13 cellular contexts compared by ENCODE assay signal in genomic region chr9:36772449-36773370, GRCh38.
DNase-seq lines count a peak whose midpoint lies in the region; ATAC-seq, FAIRE-seq and TF ChIP-seq lines count a peak whose summit lies in the region.
"Had no signal": no experiment of that assay in that cellular context is flagged by ENCODE, and none has a peak within 500 bp of the region (broad histone marks: within the 10 kb centered on the region; RNA-seq: fewer than 3 reads in every experiment).

No MANE protein-coding gene starts in this region.

- POLR2A ChIA-PET in A549 (lab: Yijun Ruan, JAX) (no interaction called here), IMR-90 (lab: Charles Lee; ENCODE audit: unreplicated experiment) (no interaction called here), HEK293T (lab: Yijun Ruan, JAX) (no interaction called here)

- CTCF ChIA-PET in A549 (lab: Yijun Ruan, JAX) (interaction anchor here (0.9 to 1.4 kb wide), 2 partner anchors 26 to 44 kb away, joined by 4 to 6 read pairs; no protein-coding TSS in a partner anchor), IMR-90 (lab: Yijun Ruan, JAX) (no interaction called here), HEK293T (lab: Yijun Ruan, JAX) (no interaction called here)

- H2BK5ac ChIP-seq in IMR-90 (ENCODE audit: low read depth, low read length, poor library complexity, severe bottlenecking), result no peak overlapping the region

- no peak overlapping the region for H3K56ac ChIP-seq in IMR-90 (ENCODE audit: extremely low read depth, insufficient read depth, low read length)

- no peak for FAIRE-seq in A549 (lab: Jason Lieb, UNC)
- FAIRE-seq: GM12891 had no signal

- no peak overlapping the region for H2BK20ac ChIP-seq in IMR-90 (ENCODE audit: low read depth, low read length)

- H3K9me1 ChIP-seq in IMR-90 (ENCODE audit: insufficient read depth, low read length), result no peaks in the 10 kb centered on the region

- H4K8ac ChIP-seq in IMR-90 (ENCODE audit: low read depth in 2 of 2, low read length in 2 of 2), result no peak overlapping the region

- no peaks in the 10 kb centered on the region for H4K20me1 ChIP-seq in IMR-90 (ENCODE audit: insufficient read depth, low read length)

- H4K91ac ChIP-seq in IMR-90 (ENCODE audit: insufficient read depth, low read depth, low read length), result no peak overlapping the region

- 4% methylated on average over 17 of the region's 18 CpGs for WGBS in A549 (ENCODE audit: missing lambda C conversion rate)
- 19% methylated on average over 5 of the region's 18 CpGs; no CpG with 5 or more reads in 1 of the 2 experiments for WGBS in IMR-90 (ENCODE audit: extremely low coverage in 2 of 2, insufficient read length in 1 of 2), 2 experiments

- no peak overlapping the region for H2AK5ac ChIP-seq in IMR-90 (ENCODE audit: low read depth, low read length)

- H2AK9ac ChIP-seq in IMR-90 (replicated peaks; ENCODE audit: low read depth, low read length, poor library complexity), result no peak overlapping the region

- H2BK120ac ChIP-seq in IMR-90 (ENCODE audit: low read depth, low read length), result no peak overlapping the region

- no peak overlapping the region for H3K4me2 ChIP-seq in A549
- no peak overlapping the region for H3K4me2 ChIP-seq in IMR-90 (ENCODE audit: low read depth, low read length)

- H3K9ac ChIP-seq in IMR-90 (ENCODE audit: low read depth, low read length), result no peak overlapping the region

- no peak for TF ChIP-seq POLR2A in A549 (IDR thresholded peaks at IDR 0.05; ENCODE audit: low read length)
- no peak for TF ChIP-seq POLR2A in IMR-90 (IDR thresholded peaks at IDR 0.05; ENCODE audit: low read depth, low read length)

- dilution Hi-C loops in IMR-90 (cut with HindIII; ENCODE audit: low sequenced_read_pairs, unreplicated experiment), result no loop called here

- H3K36me3 ChIP-seq in IMR-90 (ENCODE audit: control insufficient read depth, insufficient read depth, low read length), result no peaks in the 10 kb centered on the region

- H3K27me3 ChIP-seq in IMR-90 (ENCODE audit: control insufficient read depth, insufficient read depth, low read length), result peaks cover 7% of the 10 kb centered on the region

- H3K4me1 ChIP-seq in A549 (no peaks in the 10 kb centered on the region), IMR-90 (ENCODE audit: control insufficient read depth, insufficient read depth, low read length) (no peaks in the 10 kb centered on the region)

- H3K9me3 ChIP-seq in A549 (peaks cover 4% of the 10 kb centered on the region; the same call in 1 of the 3 replicates), IMR-90 (ENCODE audit: control insufficient read depth, insufficient read depth, low read length) (no peaks in the 10 kb centered on the region)

- TF ChIP-seq EP300 in A549 (IDR thresholded peaks at IDR 0.05), result no peak

- no peak for TF ChIP-seq RAD21 in A549 (conservative IDR thresholded peaks at IDR 0.05 in 1 of 2, IDR thresholded peaks at IDR 0.05 in 1 of 2)
- TF ChIP-seq RAD21 in IMR-90 (IDR thresholded peaks at IDR 0.05; ENCODE audit: low read length), result no peak

- H3K4me3 ChIP-seq in A549 (no peak overlapping the region), IMR-90 (ENCODE audit: insufficient read depth, low read depth, low read length) (no peak overlapping the region), fibroblast of mammary gland (ENCODE audit: control insufficient read depth, low read depth, low read length) (no peak overlapping the region)

- H3K18ac ChIP-seq in IMR-90 (ENCODE audit: low read depth, low read length), result no peak overlapping the region

- no TSS peak for BruUV-seq in IMR-90 (replicated peaks; lab: Mats Ljungman, UMichigan)

- H4K5ac ChIP-seq in IMR-90 (ENCODE audit: low read depth, low read length), result no peak overlapping the region

- peak; percentile 46 to 66; a peak in 5 of 6 replicates for ATAC-seq in A549
- ATAC-seq in IMR-90 (ENCODE audit: low read depth), result 0 out of 2 replicates have a peak, but pooled peaks have one; percentile 29
- ATAC-seq in HG03442 (IDR thresholded peaks at IDR 0.05; ENCODE audit: unreplicated experiment), result no peak
- ATAC-seq: sciatic nerve had no signal

- no peak overlapping the region for H3K4ac ChIP-seq in IMR-90 (ENCODE audit: low read depth, low read length)

- no peak overlapping the region for H3K14ac ChIP-seq in IMR-90 (replicated peaks; ENCODE audit: low read depth, low read length)

- intact Hi-C loops in IMR-90 (cut with micrococcal nuclease), result no loop called here
- intact Hi-C loops in cardiac septum (cut with DNase I), result no loop called here

- H3K27ac ChIP-seq in A549, result no peak overlapping the region
- no peak overlapping the region for H3K27ac ChIP-seq in IMR-90 (ENCODE audit: insufficient read depth, low read length)

- no peak for TF ChIP-seq CTCF in A549 (IDR thresholded peaks at IDR 0.05)
- TF ChIP-seq CTCF in IMR-90 (conservative IDR thresholded peaks at IDR 0.05; ENCODE audit: low read depth, low read length), result no peak
- no peak for TF ChIP-seq CTCF in fibroblast of mammary gland (conservative IDR thresholded peaks at IDR 0.05; ENCODE audit: control insufficient read depth, insufficient read depth, low read depth, low read length)

- H2BK15ac ChIP-seq in IMR-90 (ENCODE audit: low read depth, low read length), result no peak overlapping the region

- in situ Hi-C loops in IMR-90 (cut with MboI; ENCODE audit: low sequenced_read_pairs), result no loop called here

- no peak overlapping the region for H3K23ac ChIP-seq in IMR-90 (ENCODE audit: low read depth, low read length)

- H3K79me1 ChIP-seq in IMR-90 (ENCODE audit: low read depth in 1 of 2, low read length in 2 of 2), result no peaks in the 10 kb centered on the region

- DNase-seq in A549 (ENCODE audit: low read depth in 1 of 2, low spot score in 1 of 2) (no peak), IMR-90 (peak; percentile 36), RKO (ENCODE audit: low spot score) (peak; percentile 27), fibroblast of mammary gland (ENCODE audit: low read depth) (peak; percentile 22), HEK293T (ENCODE audit: extremely low spot score) (no peak), cardiac septum (ENCODE audit: low spot score) (no peak), NCI-H128 (lab: John Stamatoyannopoulos, UW; ENCODE audit: unreplicated experiment) (no peak)
- DNase-seq: activated CD4-positive, alpha-beta memory T cell treated with anti-CD3 and anti-CD28 coated beads for 36 hours; CD4-positive, alpha-beta T cell; NCI-H1092 had no signal

- no peak overlapping the region for H2AFZ ChIP-seq in IMR-90 (replicated peaks; ENCODE audit: low read length, poor library complexity)

TF ChIP-seq in A549, 52 proteins besides CTCF, POLR2A, EP300 and RAD21 (continues in another document):
- TF ChIP-seq ATOH8 (CRISPR knock-in tag; IDR thresholded peaks at IDR 0.05; ENCODE audit: low read depth) (no peak), SMC3 (IDR thresholded peaks at IDR 0.05) (no peak)

TF ChIP-seq in IMR-90, 13 proteins besides CTCF, POLR2A, EP300 and RAD21 (continues in another document):
- TF ChIP-seq MAFK (IDR thresholded peaks at IDR 0.05; ENCODE audit: low read depth, low read length), result no peak
- no peak for TF ChIP-seq BHLHE40 (IDR thresholded peaks at IDR 0.05; ENCODE audit: low read depth, low read length)
- no peak for TF ChIP-seq SMC3 (IDR thresholded peaks at IDR 0.05; ENCODE audit: low read depth, low read length)
- TF ChIP-seq MAZ (IDR thresholded peaks at IDR 0.05; ENCODE audit: borderline replicate concordance, low read depth, low read length), result no peak
- no peak for TF ChIP-seq RFX5 (IDR thresholded peaks at IDR 0.05; ENCODE audit: low read depth, low read length)
- no peak for TF ChIP-seq CHD1 (IDR thresholded peaks at IDR 0.05; ENCODE audit: low read depth, low read length)
- TF ChIP-seq FOS (IDR thresholded peaks at IDR 0.05; ENCODE audit: low read depth, low read length), result no peak
- no peak for TF ChIP-seq NFE2L2 (IDR thresholded peaks at IDR 0.05; ENCODE audit: low read depth, low read length)
- no peak for TF ChIP-seq ELK1 (IDR thresholded peaks at IDR 0.05; ENCODE audit: borderline replicate concordance, low read depth, low read length)

TF ChIP-seq in HEK293T, 16 proteins besides CTCF, POLR2A, EP300 and RAD21:
- no peak for TF ChIP-seq BHLHE40 (IDR thresholded peaks at IDR 0.05; ENCODE audit: borderline replicate concordance)
- TF ChIP-seq L3MBTL2 (conservative IDR thresholded peaks at IDR 0.05), result no peak
- no peak for TF ChIP-seq HDGF (IDR thresholded peaks at IDR 0.05; ENCODE audit: borderline replicate concordance)
- TF ChIP-seq ELF4 (IDR thresholded peaks at IDR 0.05), result no peak
- TF ChIP-seq NFRKB (IDR thresholded peaks at IDR 0.05), result no peak
- no peak for TF ChIP-seq FOXK2 (IDR thresholded peaks at IDR 0.05)
- no peak for TF ChIP-seq ZNF384 (IDR thresholded peaks at IDR 0.05)
- no peak for TF ChIP-seq FOXA1 (IDR thresholded peaks at IDR 0.05)
- TF ChIP-seq LEF1 (IDR thresholded peaks at IDR 0.05; ENCODE audit: borderline replicate concordance), result no peak
- no peak for TF ChIP-seq SP1 (IDR thresholded peaks at IDR 0.05)
- TF ChIP-seq ARNT (IDR thresholded peaks at IDR 0.05), result no peak
- TF ChIP-seq CTBP1 (IDR thresholded peaks at IDR 0.05; ENCODE audit: borderline replicate concordance), result no peak
- no peak for TF ChIP-seq TARDBP (IDR thresholded peaks at IDR 0.05)
- TF ChIP-seq SUZ12 (IDR thresholded peaks at IDR 0.05), result no peak
- no peak for TF ChIP-seq FOXM1 (IDR thresholded peaks at IDR 0.05; ENCODE audit: borderline replicate concordance)

Comparison
In these comparisons a context has a peak if more than half of its experiments do, and no peak if none do; other contexts are left out.
1. DNase-seq: peak in IMR-90 (single experiment), RKO (single experiment) and fibroblast of mammary gland (single experiment); none in A549 (0 of 2), HEK293T (single experiment), cardiac septum (single experiment) and NCI-H128 (single experiment).